In genomic region chr6:75135447-75135846, GRCh38 we compare ENCODE assay signal across 19 cellular contexts.
"Had no signal": no experiment of that assay in that cellular context is flagged by ENCODE, and none has a peak within 500 bp of the region (broad histone marks: within the 10 kb centered on the region; RNA-seq: fewer than 3 reads in every experiment).

No MANE protein-coding gene starts in this region.

- ATAC-seq: activated CD8-positive, alpha-beta memory T cell treated with anti-CD3 and anti-CD28 coated beads, Interleukin-2, amount 10 ng/mL, durations not matched to agents 7 days and 5 days; left ventricle myocardium superior; stimulated activated naive CD8-positive, alpha-beta T cell treated with anti-CD3 and anti-CD28 coated beads, Interleukin-15, Interleukin-2, amounts not matched to agents 100 U/mL and 50 U/mL, for 24 hours had no signal

- H3K9me3 Mint-ChIP-seq: activated CD4-positive, alpha-beta memory T cell treated with anti-CD3 and anti-CD28 coated beads, Interleukin-2, amount 10 ng/mL, durations not matched to agents 7 days and 5 days; nephron progenitor cell had no signal

- H3K9me3 ChIP-seq: prostate gland, right atrium auricular region, tibial nerve had no signal

- DNase-seq: activated CD4-positive, alpha-beta memory T cell treated with anti-CD3 and anti-CD28 coated beads, Interleukin-2, amount 10 ng/mL, durations not matched to agents 7 days and 5 days; activated CD4-positive, alpha-beta T cell treated with anti-CD3 and anti-CD28 coated beads for 48 hours; activated CD4-positive, CD25-positive, alpha-beta regulatory T cell; activated CD8-positive, alpha-beta memory T cell treated with anti-CD3 and anti-CD28 coated beads, Interleukin-2, amount 10 ng/mL, durations not matched to agents 7 days and 5 days; activated naive CD4-positive, alpha-beta T cell treated with Interleukin-2 at 50 U/mL for 16 hours; brain microvascular endothelial cell; central memory CD4-positive, alpha-beta T cell; dorsolateral prefrontal cortex; endodermal cell; immature natural killer cell; kidney glomerular epithelial cell; left ventricle myocardium superior; nephron progenitor cell; nucleus accumbens; stimulated activated naive CD8-positive, alpha-beta T cell treated with anti-CD3 and anti-CD28 coated beads, Interleukin-15, Interleukin-2, amounts not matched to agents 100 U/mL and 50 U/mL, for 24 hours; substantia nigra had no signal

- H3K36me3 ChIP-seq: prostate gland, right atrium auricular region had no signal

- H3K27me3 Mint-ChIP-seq: activated CD4-positive, alpha-beta memory T cell treated with anti-CD3 and anti-CD28 coated beads, Interleukin-2, amount 10 ng/mL, durations not matched to agents 7 days and 5 days had no signal

- H3K27ac ChIP-seq: brain microvascular endothelial cell, dorsolateral prefrontal cortex, prostate gland, right atrium auricular region, tibial nerve had no signal

- H3K4me3 Mint-ChIP-seq: activated CD4-positive, alpha-beta memory T cell treated with anti-CD3 and anti-CD28 coated beads, Interleukin-2, amount 10 ng/mL, durations not matched to agents 7 days and 5 days; activated CD8-positive, alpha-beta memory T cell treated with anti-CD3 and anti-CD28 coated beads, Interleukin-2, amount 10 ng/mL, durations not matched to agents 7 days and 5 days; endodermal cell; immature natural killer cell; nephron progenitor cell had no signal

- H3K4me3 ChIP-seq: dorsolateral prefrontal cortex, prostate gland, right atrium auricular region, tibial nerve had no signal

- H3K27ac Mint-ChIP-seq: activated CD4-positive, alpha-beta memory T cell treated with anti-CD3 and anti-CD28 coated beads, Interleukin-2, amount 10 ng/mL, durations not matched to agents 7 days and 5 days; activated CD8-positive, alpha-beta memory T cell treated with anti-CD3 and anti-CD28 coated beads, Interleukin-2, amount 10 ng/mL, durations not matched to agents 7 days and 5 days; endodermal cell; immature natural killer cell; nephron progenitor cell had no signal

- H3K4me1 Mint-ChIP-seq: activated CD4-positive, alpha-beta memory T cell treated with anti-CD3 and anti-CD28 coated beads, Interleukin-2, amount 10 ng/mL, durations not matched to agents 7 days and 5 days; activated CD8-positive, alpha-beta memory T cell treated with anti-CD3 and anti-CD28 coated beads, Interleukin-2, amount 10 ng/mL, durations not matched to agents 7 days and 5 days; immature natural killer cell; nephron progenitor cell had no signal

- H3K36me3 Mint-ChIP-seq: activated CD8-positive, alpha-beta memory T cell treated with anti-CD3 and anti-CD28 coated beads, Interleukin-2, amount 10 ng/mL, durations not matched to agents 7 days and 5 days; immature natural killer cell had no signal
